Comparison of ENCODE assay signal across 1 cellular context in the genomic region with DNA sequence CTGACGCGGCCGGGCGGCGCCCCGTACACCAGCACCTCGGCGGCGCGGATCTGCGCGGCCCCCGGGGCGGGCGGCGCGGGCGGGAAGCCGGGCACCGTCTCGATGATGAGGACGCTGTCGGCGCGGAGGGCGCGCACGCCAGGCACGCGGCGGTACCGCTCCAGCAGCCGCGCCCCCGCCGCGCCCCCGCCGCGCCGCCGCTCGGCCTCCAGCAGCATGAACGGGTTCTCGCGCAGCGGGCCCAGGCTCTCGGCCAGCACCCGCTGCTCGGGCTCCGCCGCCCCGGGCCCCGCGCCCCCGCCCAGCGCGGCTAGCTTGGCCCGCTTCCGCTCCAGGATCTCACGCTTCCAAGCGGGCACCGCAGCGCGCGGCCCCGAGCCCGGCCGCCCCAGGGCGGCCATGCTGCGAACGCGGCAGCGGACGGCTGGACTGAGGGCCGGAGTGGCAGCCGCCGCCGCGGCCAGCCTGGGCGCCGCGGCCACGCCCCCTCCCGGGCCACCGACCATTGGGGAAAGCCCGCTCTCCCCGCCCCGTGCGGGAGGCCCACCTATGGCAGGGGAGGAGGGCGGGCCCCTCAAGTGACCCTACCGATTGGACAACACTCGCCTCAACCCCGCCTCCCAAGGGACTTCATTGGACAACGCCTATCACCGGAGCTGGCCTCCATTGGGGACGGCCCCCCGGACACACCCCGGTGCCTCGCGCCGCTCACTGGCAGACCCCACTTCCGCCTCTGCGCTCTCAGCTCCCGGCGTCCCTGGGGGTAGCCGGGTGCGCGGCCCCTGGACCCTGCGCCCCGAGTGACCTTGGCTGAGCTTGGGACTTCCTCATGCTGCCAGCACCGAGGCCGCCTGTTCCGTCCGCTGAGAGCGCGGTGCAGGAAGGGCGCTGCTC.
TF ChIP-seq lines count a peak whose summit lies in the region.

A gene with protein sequence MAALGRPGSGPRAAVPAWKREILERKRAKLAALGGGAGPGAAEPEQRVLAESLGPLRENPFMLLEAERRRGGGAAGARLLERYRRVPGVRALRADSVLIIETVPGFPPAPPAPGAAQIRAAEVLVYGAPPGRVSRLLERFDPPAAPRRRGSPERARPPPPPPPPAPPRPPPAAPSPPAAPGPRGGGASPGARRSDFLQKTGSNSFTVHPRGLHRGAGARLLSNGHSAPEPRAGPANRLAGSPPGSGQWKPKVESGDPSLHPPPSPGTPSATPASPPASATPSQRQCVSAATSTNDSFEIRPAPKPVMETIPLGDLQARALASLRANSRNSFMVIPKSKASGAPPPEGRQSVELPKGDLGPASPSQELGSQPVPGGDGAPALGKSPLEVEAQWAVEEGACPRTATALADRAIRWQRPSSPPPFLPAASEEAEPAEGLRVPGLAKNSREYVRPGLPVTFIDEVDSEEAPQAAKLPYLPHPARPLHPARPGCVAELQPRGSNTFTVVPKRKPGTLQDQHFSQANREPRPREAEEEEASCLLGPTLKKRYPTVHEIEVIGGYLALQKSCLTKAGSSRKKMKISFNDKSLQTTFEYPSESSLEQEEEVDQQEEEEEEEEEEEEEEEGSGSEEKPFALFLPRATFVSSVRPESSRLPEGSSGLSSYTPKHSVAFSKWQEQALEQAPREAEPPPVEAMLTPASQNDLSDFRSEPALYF (minus strand): TSS at position 431 of the 894 bp plus-strand sequence. CDS start 30 bp downstream, at position 401.

TF ChIP-seq in HepG2, 621 proteins besides CTCF, POLR2A, EP300 and RAD21 (continued from another document and continues in another):
- TF ChIP-seq, protein P1, sequence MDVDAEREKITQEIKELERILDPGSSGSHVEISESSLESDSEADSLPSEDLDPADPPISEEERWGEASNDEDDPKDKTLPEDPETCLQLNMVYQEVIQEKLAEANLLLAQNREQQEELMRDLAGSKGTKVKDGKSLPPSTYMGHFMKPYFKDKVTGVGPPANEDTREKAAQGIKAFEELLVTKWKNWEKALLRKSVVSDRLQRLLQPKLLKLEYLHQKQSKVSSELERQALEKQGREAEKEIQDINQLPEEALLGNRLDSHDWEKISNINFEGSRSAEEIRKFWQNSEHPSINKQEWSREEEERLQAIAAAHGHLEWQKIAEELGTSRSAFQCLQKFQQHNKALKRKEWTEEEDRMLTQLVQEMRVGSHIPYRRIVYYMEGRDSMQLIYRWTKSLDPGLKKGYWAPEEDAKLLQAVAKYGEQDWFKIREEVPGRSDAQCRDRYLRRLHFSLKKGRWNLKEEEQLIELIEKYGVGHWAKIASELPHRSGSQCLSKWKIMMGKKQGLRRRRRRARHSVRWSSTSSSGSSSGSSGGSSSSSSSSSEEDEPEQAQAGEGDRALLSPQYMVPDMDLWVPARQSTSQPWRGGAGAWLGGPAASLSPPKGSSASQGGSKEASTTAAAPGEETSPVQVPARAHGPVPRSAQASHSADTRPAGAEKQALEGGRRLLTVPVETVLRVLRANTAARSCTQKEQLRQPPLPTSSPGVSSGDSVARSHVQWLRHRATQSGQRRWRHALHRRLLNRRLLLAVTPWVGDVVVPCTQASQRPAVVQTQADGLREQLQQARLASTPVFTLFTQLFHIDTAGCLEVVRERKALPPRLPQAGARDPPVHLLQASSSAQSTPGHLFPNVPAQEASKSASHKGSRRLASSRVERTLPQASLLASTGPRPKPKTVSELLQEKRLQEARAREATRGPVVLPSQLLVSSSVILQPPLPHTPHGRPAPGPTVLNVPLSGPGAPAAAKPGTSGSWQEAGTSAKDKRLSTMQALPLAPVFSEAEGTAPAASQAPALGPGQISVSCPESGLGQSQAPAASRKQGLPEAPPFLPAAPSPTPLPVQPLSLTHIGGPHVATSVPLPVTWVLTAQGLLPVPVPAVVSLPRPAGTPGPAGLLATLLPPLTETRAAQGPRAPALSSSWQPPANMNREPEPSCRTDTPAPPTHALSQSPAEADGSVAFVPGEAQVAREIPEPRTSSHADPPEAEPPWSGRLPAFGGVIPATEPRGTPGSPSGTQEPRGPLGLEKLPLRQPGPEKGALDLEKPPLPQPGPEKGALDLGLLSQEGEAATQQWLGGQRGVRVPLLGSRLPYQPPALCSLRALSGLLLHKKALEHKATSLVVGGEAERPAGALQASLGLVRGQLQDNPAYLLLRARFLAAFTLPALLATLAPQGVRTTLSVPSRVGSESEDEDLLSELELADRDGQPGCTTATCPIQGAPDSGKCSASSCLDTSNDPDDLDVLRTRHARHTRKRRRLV (CRISPR knock-in tag; IDR thresholded peaks at IDR 0.05): no peak
- TF ChIP-seq, protein P2, sequence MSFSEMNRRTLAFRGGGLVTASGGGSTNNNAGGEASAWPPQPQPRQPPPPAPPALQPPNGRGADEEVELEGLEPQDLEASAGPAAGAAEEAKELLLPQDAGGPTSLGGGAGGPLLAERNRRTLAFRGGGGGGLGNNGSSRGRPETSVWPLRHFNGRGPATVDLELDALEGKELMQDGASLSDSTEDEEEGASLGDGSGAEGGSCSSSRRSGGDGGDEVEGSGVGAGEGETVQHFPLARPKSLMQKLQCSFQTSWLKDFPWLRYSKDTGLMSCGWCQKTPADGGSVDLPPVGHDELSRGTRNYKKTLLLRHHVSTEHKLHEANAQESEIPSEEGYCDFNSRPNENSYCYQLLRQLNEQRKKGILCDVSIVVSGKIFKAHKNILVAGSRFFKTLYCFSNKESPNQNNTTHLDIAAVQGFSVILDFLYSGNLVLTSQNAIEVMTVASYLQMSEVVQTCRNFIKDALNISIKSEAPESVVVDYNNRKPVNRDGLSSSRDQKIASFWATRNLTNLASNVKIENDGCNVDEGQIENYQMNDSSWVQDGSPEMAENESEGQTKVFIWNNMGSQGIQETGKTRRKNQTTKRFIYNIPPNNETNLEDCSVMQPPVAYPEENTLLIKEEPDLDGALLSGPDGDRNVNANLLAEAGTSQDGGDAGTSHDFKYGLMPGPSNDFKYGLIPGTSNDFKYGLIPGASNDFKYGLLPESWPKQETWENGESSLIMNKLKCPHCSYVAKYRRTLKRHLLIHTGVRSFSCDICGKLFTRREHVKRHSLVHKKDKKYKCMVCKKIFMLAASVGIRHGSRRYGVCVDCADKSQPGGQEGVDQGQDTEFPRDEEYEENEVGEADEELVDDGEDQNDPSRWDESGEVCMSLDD (CRISPR knock-in tag; IDR thresholded peaks at IDR 0.05; ENCODE audit: borderline replicate concordance): peak; percentile 54; the same call in 1 of the 2 replicates
- TF ChIP-seq, protein P3, sequence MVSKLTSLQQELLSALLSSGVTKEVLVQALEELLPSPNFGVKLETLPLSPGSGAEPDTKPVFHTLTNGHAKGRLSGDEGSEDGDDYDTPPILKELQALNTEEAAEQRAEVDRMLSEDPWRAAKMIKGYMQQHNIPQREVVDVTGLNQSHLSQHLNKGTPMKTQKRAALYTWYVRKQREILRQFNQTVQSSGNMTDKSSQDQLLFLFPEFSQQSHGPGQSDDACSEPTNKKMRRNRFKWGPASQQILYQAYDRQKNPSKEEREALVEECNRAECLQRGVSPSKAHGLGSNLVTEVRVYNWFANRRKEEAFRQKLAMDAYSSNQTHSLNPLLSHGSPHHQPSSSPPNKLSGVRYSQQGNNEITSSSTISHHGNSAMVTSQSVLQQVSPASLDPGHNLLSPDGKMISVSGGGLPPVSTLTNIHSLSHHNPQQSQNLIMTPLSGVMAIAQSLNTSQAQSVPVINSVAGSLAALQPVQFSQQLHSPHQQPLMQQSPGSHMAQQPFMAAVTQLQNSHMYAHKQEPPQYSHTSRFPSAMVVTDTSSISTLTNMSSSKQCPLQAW (CRISPR knock-in tag; IDR thresholded peaks at IDR 0.05): peak; percentile 92
- TF ChIP-seq KAT7 (CRISPR knock-in tag; IDR thresholded peaks at IDR 0.05; ENCODE audit: borderline replicate concordance) (peak; percentile 39; the same call in 1 of the 2 replicates), TSC22D2 (CRISPR knock-in tag; IDR thresholded peaks at IDR 0.05; ENCODE audit: borderline replicate concordance) (no peak), THAP11 (CRISPR knock-in tag; IDR thresholded peaks at IDR 0.05) (peak; percentile 88), NCOA1 (CRISPR knock-in tag; IDR thresholded peaks at IDR 0.05) (no peak), SP1 (IDR thresholded peaks at IDR 0.05) (peak; percentile 34; the same call in 1 of the 2 replicates), SP1 (CRISPR knock-in tag; IDR thresholded peaks at IDR 0.05) (peak; percentile 96), GLI4 (CRISPR knock-in tag; IDR thresholded peaks at IDR 0.05; ENCODE audit: borderline replicate concordance) (no peak), ZZZ3 (CRISPR knock-in tag; IDR thresholded peaks at IDR 0.05; ENCODE audit: borderline replicate concordance) (no peak), FOXA3 (CRISPR knock-in tag; IDR thresholded peaks at IDR 0.05) (peak; percentile 65), ZNF460 (CRISPR knock-in tag; IDR thresholded peaks at IDR 0.05; ENCODE audit: borderline replicate concordance) (no peak), ZNF841 (CRISPR knock-in tag; IDR thresholded peaks at IDR 0.05; ENCODE audit: borderline replicate concordance) (no peak), KMT2A (CRISPR knock-in tag; IDR thresholded peaks at IDR 0.05) (peak; percentile 92), ZSCAN30 (CRISPR knock-in tag; IDR thresholded peaks at IDR 0.05) (no peak), ZFP1 (CRISPR knock-in tag; IDR thresholded peaks at IDR 0.05) (peak; percentile 74)
- TF ChIP-seq, protein P4, sequence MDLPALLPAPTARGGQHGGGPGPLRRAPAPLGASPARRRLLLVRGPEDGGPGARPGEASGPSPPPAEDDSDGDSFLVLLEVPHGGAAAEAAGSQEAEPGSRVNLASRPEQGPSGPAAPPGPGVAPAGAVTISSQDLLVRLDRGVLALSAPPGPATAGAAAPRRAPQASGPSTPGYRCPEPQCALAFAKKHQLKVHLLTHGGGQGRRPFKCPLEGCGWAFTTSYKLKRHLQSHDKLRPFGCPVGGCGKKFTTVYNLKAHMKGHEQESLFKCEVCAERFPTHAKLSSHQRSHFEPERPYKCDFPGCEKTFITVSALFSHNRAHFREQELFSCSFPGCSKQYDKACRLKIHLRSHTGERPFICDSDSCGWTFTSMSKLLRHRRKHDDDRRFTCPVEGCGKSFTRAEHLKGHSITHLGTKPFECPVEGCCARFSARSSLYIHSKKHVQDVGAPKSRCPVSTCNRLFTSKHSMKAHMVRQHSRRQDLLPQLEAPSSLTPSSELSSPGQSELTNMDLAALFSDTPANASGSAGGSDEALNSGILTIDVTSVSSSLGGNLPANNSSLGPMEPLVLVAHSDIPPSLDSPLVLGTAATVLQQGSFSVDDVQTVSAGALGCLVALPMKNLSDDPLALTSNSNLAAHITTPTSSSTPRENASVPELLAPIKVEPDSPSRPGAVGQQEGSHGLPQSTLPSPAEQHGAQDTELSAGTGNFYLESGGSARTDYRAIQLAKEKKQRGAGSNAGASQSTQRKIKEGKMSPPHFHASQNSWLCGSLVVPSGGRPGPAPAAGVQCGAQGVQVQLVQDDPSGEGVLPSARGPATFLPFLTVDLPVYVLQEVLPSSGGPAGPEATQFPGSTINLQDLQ (CRISPR knock-in tag; IDR thresholded peaks at IDR 0.05): 0 out of 2 replicates have a peak, but pooled peaks have one; percentile 23
- TF ChIP-seq, protein P5, sequence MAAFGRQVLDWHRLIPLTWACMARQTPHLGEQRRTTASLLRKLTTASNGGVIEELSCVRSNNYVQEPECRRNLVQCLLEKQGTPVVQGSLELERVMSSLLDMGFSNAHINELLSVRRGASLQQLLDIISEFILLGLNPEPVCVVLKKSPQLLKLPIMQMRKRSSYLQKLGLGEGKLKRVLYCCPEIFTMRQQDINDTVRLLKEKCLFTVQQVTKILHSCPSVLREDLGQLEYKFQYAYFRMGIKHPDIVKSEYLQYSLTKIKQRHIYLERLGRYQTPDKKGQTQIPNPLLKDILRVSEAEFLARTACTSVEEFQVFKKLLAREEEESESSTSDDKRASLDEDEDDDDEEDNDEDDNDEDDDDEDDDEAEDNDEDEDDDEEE (CRISPR knock-in tag; IDR thresholded peaks at IDR 0.05): peak; percentile 27; the same call in 1 of the 2 replicates
- TF ChIP-seq, protein P6, sequence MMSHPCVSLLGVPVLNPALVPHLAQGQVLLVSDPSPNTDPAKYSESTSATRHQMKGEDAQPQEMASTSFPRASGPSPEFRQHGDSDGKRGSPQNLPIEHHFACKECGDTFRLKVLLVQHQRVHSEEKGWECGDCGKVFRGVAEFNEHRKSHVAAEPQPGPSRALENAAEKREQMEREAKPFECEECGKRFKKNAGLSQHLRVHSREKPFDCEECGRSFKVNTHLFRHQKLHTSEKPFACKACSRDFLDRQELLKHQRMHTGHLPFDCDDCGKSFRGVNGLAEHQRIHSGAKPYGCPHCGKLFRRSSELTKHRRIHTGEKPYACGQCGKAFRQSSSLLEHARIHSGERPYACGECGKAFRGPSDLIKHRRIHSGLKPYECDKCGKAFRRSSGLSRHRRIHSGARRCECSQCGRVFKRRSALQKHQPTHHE (CRISPR knock-in tag; IDR thresholded peaks at IDR 0.05; ENCODE audit: borderline replicate concordance): no peak
